9 cellular contexts compared by ENCODE assay signal in genomic region chr9:35650341-35651158, GRCh38. TPM values are rescaled to one million over a fixed set of nuclear protein-coding genes. Genes with fewer than 3 reads are reported as not detected.
DNase-seq lines count a peak whose midpoint lies in the region; ATAC-seq, FAIRE-seq and TF ChIP-seq lines count a peak whose summit lies in the region.
"Had no signal": no experiment of that assay in that cellular context is flagged by ENCODE, and none has a peak within 500 bp of the region (broad histone marks: within the 10 kb centered on the region; RNA-seq: fewer than 3 reads in every experiment).

A gene with protein sequence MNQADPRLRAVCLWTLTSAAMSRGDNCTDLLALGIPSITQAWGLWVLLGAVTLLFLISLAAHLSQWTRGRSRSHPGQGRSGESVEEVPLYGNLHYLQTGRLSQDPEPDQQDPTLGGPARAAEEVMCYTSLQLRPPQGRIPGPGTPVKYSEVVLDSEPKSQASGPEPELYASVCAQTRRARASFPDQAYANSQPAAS (minus strand): TSS chr9:35650931. CDS start chr9:35650853, 78 bp downstream.

- no peaks in the 10 kb centered on the region for H3K9me3 ChIP-seq in esophagus squamous epithelium

- H3K4me3 Mint-ChIP-seq in stimulated activated naive B cell treated with anti-CD40 and anti-IgM and Interleukin-4, amounts not matched to agents 10 μg/mL and 1 μg/mL and 100 μg/mL, for 72 hours: peak within 1 kb of the TSS; percentile 51 to 82

- peaks cover 0 to 4% of the 10 kb centered on the region in 2 donors for H3K36me3 Mint-ChIP-seq in stimulated activated naive B cell treated with anti-CD40 and anti-IgM and Interleukin-4, amounts not matched to agents 10 μg/mL and 1 μg/mL and 100 μg/mL, for 72 hours

- peak; percentile 75 for TF ChIP-seq POLR2A in Raji (IDR thresholded peaks at IDR 0.05; ENCODE audit: insufficient read depth, low read depth, low read length)
- TF ChIP-seq POLR2A in esophagus squamous epithelium (IDR thresholded peaks at IDR 0.05): no peak
- no peak for TF ChIP-seq POLR2A in H54 (IDR thresholded peaks at IDR 0.05; ENCODE audit: low read depth, low read length)

- no peak for TF ChIP-seq CTCF in esophagus squamous epithelium (IDR thresholded peaks at IDR 0.05)

- H3K27ac Mint-ChIP-seq in stimulated activated naive B cell treated with anti-CD40 and anti-IgM and Interleukin-4, amounts not matched to agents 10 μg/mL and 1 μg/mL and 100 μg/mL, for 72 hours: peak within 1 kb of the TSS; percentile 87

- H3K4me1 ChIP-seq in esophagus squamous epithelium: peaks cover 8 to 54% (median 23%) of the 10 kb centered on the region in 3 donors

- H3K27me3 Mint-ChIP-seq in stimulated activated naive B cell treated with anti-CD40 and anti-IgM and Interleukin-4, amounts not matched to agents 10 μg/mL and 1 μg/mL and 100 μg/mL, for 72 hours: no peaks in the 10 kb centered on the region

- ATAC-seq in stimulated activated naive B cell treated with anti-CD40 and anti-IgM and Interleukin-4, amounts not matched to agents 10 μg/mL and 1 μg/mL and 100 μg/mL, for 72 hours (replicated peaks): no peak
- ATAC-seq in GM18520 (IDR thresholded peaks at IDR 0.05; ENCODE audit: unreplicated experiment): no peak

- no peaks in the 10 kb centered on the region for H3K36me3 ChIP-seq in esophagus squamous epithelium

- H3K9me3 Mint-ChIP-seq in stimulated activated naive B cell treated with anti-CD40 and anti-IgM and Interleukin-4, amounts not matched to agents 10 μg/mL and 1 μg/mL and 100 μg/mL, for 72 hours: no peaks in the 10 kb centered on the region

- WGBS in esophagus squamous epithelium, 2 donors: 62 to 81% methylated on average over 7 to 14 of the region's 22 CpGs

- H3K4me1 Mint-ChIP-seq in stimulated activated naive B cell treated with anti-CD40 and anti-IgM and Interleukin-4, amounts not matched to agents 10 μg/mL and 1 μg/mL and 100 μg/mL, for 72 hours: peaks cover 41 to 67% of the 10 kb centered on the region in 2 donors

- FAIRE-seq in H54 (lab: Jason Lieb, UNC): no peak
- FAIRE-seq: endothelial cell of umbilical vein had no signal

- H3K27ac ChIP-seq in esophagus squamous epithelium: peak within 1 kb of the TSS; percentile 3 to 78 (median 48)

- peak within 1 kb of the TSS; percentile 2 to 55 (median 24) for H3K4me3 ChIP-seq in esophagus squamous epithelium

- DNase-seq in NCI-H510A treated with DMSO at 0.1 percent for 48 hours (lab: John Stamatoyannopoulos, UW) (peak; percentile 39), NCI-H510A (lab: John Stamatoyannopoulos, UW) (no peak), esophagus squamous epithelium (lab: John Stamatoyannopoulos, UW) (no peak), H54 (ENCODE audit: insufficient read length, low spot score) (no peak), NCI-H446 (lab: John Stamatoyannopoulos, UW) (no peak)
- no peak for DNase-seq in stimulated activated naive B cell treated with anti-CD40 and anti-IgM and Interleukin-4, amounts not matched to agents 10 μg/mL and 1 μg/mL and 100 μg/mL, for 72 hours

- H3K27me3 ChIP-seq in esophagus squamous epithelium: no peaks in the 10 kb centered on the region

- intact Hi-C loops in esophagus squamous epithelium (cut with DNase I): no loop called here

RNA-seq across cellular contexts. Expression of the gene that starts here (rescaled TPM):
- 1 to 10 TPM in 3 of 4 donors, under 1 TPM in 1; 0.42 to 4.2 (median 1.5) TPM for total RNA-seq in esophagus squamous epithelium
- total RNA-seq: endothelial cell of umbilical vein had no signal
